In genomic region chr2:190663839-190664238, GRCh38 we compare ENCODE assay signal across 23 cellular contexts. TPM values are rescaled to one million over a fixed set of nuclear protein-coding genes. Genes with fewer than 3 reads are reported as not detected.
DNase-seq lines count a peak whose midpoint lies in the region; ATAC-seq, FAIRE-seq and TF ChIP-seq lines count a peak whose summit lies in the region.
"Had no signal": no experiment of that assay in that cellular context is flagged by ENCODE, and none has a peak within 500 bp of the region (broad histone marks: within the 10 kb centered on the region; RNA-seq: fewer than 3 reads in every experiment).

No MANE protein-coding gene starts in this region.

- no peak for ATAC-seq in heart left ventricle
- peak; percentile 68 for ATAC-seq in stimulated activated effector memory CD8-positive, alpha-beta T cell treated with anti-CD3 and anti-CD28 coated beads, Interleukin-12 subunit alpha, Interleukin-12 subunit beta, amount 100 ng/mL, for 72 hours
- no peak for ATAC-seq in HG02885 (IDR thresholded peaks at IDR 0.05; ENCODE audit: poor library complexity, unreplicated experiment)
- ATAC-seq: gastroesophageal sphincter; lower lobe of right lung; stimulated activated memory B cell treated with anti-CD40 and anti-IgM and Interleukin-4, amounts not matched to agents 10 μg/mL and 1 μg/mL and 100 μg/mL, for 72 hours had no signal

- H3K27ac ChIP-seq in left ventricle myocardium inferior (replicated peaks) = peak overlapping the region; percentile 12
- H3K27ac ChIP-seq in heart left ventricle = no peak overlapping the region
- H3K27ac ChIP-seq in SJSA1 = peak overlapping the region; percentile 34
- H3K27ac ChIP-seq: BLaER1 treated with 17β-estradiol and CSF1 and Interleukin-3, amounts not matched to agents 10 nM and 100 nM; lower lobe of right lung; testis; uterus had no signal

- H3K36me3 ChIP-seq in left ventricle myocardium inferior = peaks cover 23% of the 10 kb centered on the region
- H3K36me3 ChIP-seq in heart left ventricle = peaks cover 0 to 37% (median 11%) of the 10 kb centered on the region in 9 donors
- H3K36me3 ChIP-seq in SJSA1 = peaks cover 14% of the 10 kb centered on the region; the same call in 1 of the 2 replicates
- H3K36me3 ChIP-seq: uterus had no signal

- H3K36me3 Mint-ChIP-seq in stimulated activated effector memory CD8-positive, alpha-beta T cell treated with anti-CD3 and anti-CD28 coated beads, Interleukin-12 subunit alpha, Interleukin-12 subunit beta, amount 100 ng/mL, for 72 hours = peaks cover 62% of the 10 kb centered on the region

- H3K4me3 Mint-ChIP-seq in stimulated activated effector memory CD8-positive, alpha-beta T cell treated with anti-CD3 and anti-CD28 coated beads, Interleukin-12 subunit alpha, Interleukin-12 subunit beta, amount 100 ng/mL, for 72 hours = peak overlapping the region; percentile 21
- H3K4me3 Mint-ChIP-seq: stimulated activated memory B cell treated with anti-CD40 and anti-IgM and Interleukin-4, amounts not matched to agents 10 μg/mL and 1 μg/mL and 100 μg/mL, for 72 hours had no signal

- H3K4me1 Mint-ChIP-seq in stimulated activated effector memory CD8-positive, alpha-beta T cell treated with anti-CD3 and anti-CD28 coated beads, Interleukin-12 subunit alpha, Interleukin-12 subunit beta, amount 100 ng/mL, for 72 hours = peaks cover 37% of the 10 kb centered on the region

- no peak for TF ChIP-seq POLR2A in heart left ventricle (IDR thresholded peaks at IDR 0.05)

- no peak for TF ChIP-seq CTCF in left ventricle myocardium inferior (IDR thresholded peaks at IDR 0.05; ENCODE audit: borderline replicate concordance)
- no peak for TF ChIP-seq CTCF in heart left ventricle (IDR thresholded peaks at IDR 0.05)

- H3K4me3 ChIP-seq in left ventricle myocardium inferior (no peak overlapping the region), heart left ventricle (no peak overlapping the region), SJSA1 (no peak overlapping the region)
- H3K4me3 ChIP-seq: BLaER1 treated with 17β-estradiol and CSF1 and Interleukin-3, amounts not matched to agents 10 nM and 100 nM; gastroesophageal sphincter; lower lobe of right lung; testis; uterus had no signal

- H3K27ac Mint-ChIP-seq in stimulated activated effector memory CD8-positive, alpha-beta T cell treated with anti-CD3 and anti-CD28 coated beads, Interleukin-12 subunit alpha, Interleukin-12 subunit beta, amount 100 ng/mL, for 72 hours = no peak overlapping the region
- H3K27ac Mint-ChIP-seq: stimulated activated memory B cell treated with anti-CD40 and anti-IgM and Interleukin-4, amounts not matched to agents 10 μg/mL and 1 μg/mL and 100 μg/mL, for 72 hours had no signal

- WGBS in heart left ventricle, 4 donors = 73 to 83% (median 79%) methylated on average over 3 of the region's 3 CpGs

- intact Hi-C loops in left ventricle myocardium inferior (cut with micrococcal nuclease) (no loop called here), heart left ventricle (cut with DNase I) (no loop called here)

- H3K9me3 ChIP-seq in left ventricle myocardium inferior (replicated peaks) (peaks cover 5% of the 10 kb centered on the region), heart left ventricle (peaks cover 0 to 8% (median 0%) of the 10 kb centered on the region in 12 donors), SJSA1 (replicated peaks) (no peaks in the 10 kb centered on the region)
- H3K9me3 ChIP-seq: Caco-2, gastroesophageal sphincter, lower lobe of right lung, testis, uterus had no signal

- H3K9me3 Mint-ChIP-seq in stimulated activated effector memory CD8-positive, alpha-beta T cell treated with anti-CD3 and anti-CD28 coated beads, Interleukin-12 subunit alpha, Interleukin-12 subunit beta, amount 100 ng/mL, for 72 hours = no peaks in the 10 kb centered on the region

- DNase-seq in left ventricle myocardium inferior (no peak), heart left ventricle (no peak), SJSA1 (ENCODE audit: low read depth in 1 of 2, low spot score in 2 of 2) (peak in 1 of 2 experiments; percentile 16), SHP77 treated with DMSO at 0.1 percent for 48 hours (lab: John Stamatoyannopoulos, UW) (no peak), SW480 (ENCODE audit: low spot score) (no peak)
- DNase-seq in stimulated activated effector memory CD8-positive, alpha-beta T cell treated with anti-CD3 and anti-CD28 coated beads, Interleukin-12 subunit alpha, Interleukin-12 subunit beta, amount 100 ng/mL, for 72 hours (ENCODE audit: low spot score in 2 of 2) = no peak
- DNase-seq: activated CD4-positive, alpha-beta T cell treated with anti-CD3 and anti-CD28 coated beads, Interleukin-2, amount 50 U/mL, for 48 hours; activated gamma-delta T cell treated with Interleukin-2 at 50 U/mL for 16 hours; activated T-cell treated with anti-CD3 and anti-CD28 coated beads for 4 hours; Caco-2; DMS79 treated with DMSO at 0.1 percent for 48 hours; islet precursor cell; lower lobe of right lung; NCI-H1417 treated with DMSO at 0.1 percent for 48 hours; NCI-H774; testis; uterus had no signal

- H3K27me3 ChIP-seq in left ventricle myocardium inferior (ENCODE audit: low read depth) (no peaks in the 10 kb centered on the region), heart left ventricle (no peaks in the 10 kb centered on the region), SJSA1 (replicated peaks) (no peaks in the 10 kb centered on the region)
- H3K27me3 ChIP-seq: BLaER1 treated with 17β-estradiol and CSF1 and Interleukin-3, amounts not matched to agents 10 nM and 100 nM; gastroesophageal sphincter; testis; uterus had no signal

- peaks cover 70% of the 10 kb centered on the region for H3K4me1 ChIP-seq in left ventricle myocardium inferior
- peaks cover 0 to 65% (median 51%) of the 10 kb centered on the region in 12 donors for H3K4me1 ChIP-seq in heart left ventricle
- peaks cover 13% of the 10 kb centered on the region for H3K4me1 ChIP-seq in SJSA1 (replicated peaks)
- H3K4me1 ChIP-seq: Caco-2, uterus had no signal

- FAIRE-seq in endometrium (lab: Jason Lieb, UNC) = peak; percentile 91
- FAIRE-seq: GM19239 had no signal

RNA-seq across cellular contexts. Expression of gene NAB1, which starts 15.0 kb away (rescaled TPM):
- 30.2 TPM for total RNA-seq in left ventricle myocardium inferior
- total RNA-seq in heart left ventricle = 10 to 100 TPM; 20.4 to 41.8 (median 31.3) TPM
- 10 to 100 TPM; 10.1 to 16.6 TPM for polyA plus RNA-seq in heart left ventricle
- total RNA-seq in SJSA1 (2014; rRNA removed; shearing (Covaris generic)) = 30.1 and 31.2 TPM in 2 replicates

Comparison
In these comparisons a context has a peak if more than half of its experiments do, and no peak if none do; other contexts are left out.
1. H3K27ac ChIP-seq: peak in left ventricle myocardium inferior (single experiment) and SJSA1 (single experiment); none in heart left ventricle (0 of 12).